In genomic region chr5:33435893-33436490, GRCh38 we compare ENCODE assay signal across 8 cellular contexts. TPM values are rescaled to one million over a fixed set of nuclear protein-coding genes. Genes with fewer than 3 reads are reported as not detected.
DNase-seq lines count a peak whose midpoint lies in the region; ATAC-seq, FAIRE-seq and TF ChIP-seq lines count a peak whose summit lies in the region.
"Not testable (repeated sequence)": the region's sequence is repeated elsewhere in the genome, so short reads cannot be mapped to it uniquely, and the experiment has no call there.

No MANE protein-coding gene starts in this region.

- peak; percentile 83 for FAIRE-seq in GM12891 (lab: Jason Lieb, UNC)

- not testable (repeated sequence) for H3K36me3 Mint-ChIP-seq in osteocyte (ENCODE audit: unreplicated experiment)

- not testable (repeated sequence) for H3K4me1 Mint-ChIP-seq in osteocyte (ENCODE audit: unreplicated experiment)

- not testable (repeated sequence) for TF ChIP-seq POLR2A in GM12891 (IDR thresholded peaks at IDR 0.05; ENCODE audit: low read depth, low read length); NB4 (IDR thresholded peaks at IDR 0.05; ENCODE audit: extremely low read depth, insufficient read length)

- H3K4me3 ChIP-seq in NB4 (ENCODE audit: low read depth, low read length); SJSA1; upper lobe of right lung: not testable (repeated sequence)

- H3K4me3 Mint-ChIP-seq in osteocyte (ENCODE audit: unreplicated experiment): not testable (repeated sequence)

- peak; percentile 47 for ATAC-seq in HG02678 (IDR thresholded peaks at IDR 0.05; ENCODE audit: unreplicated experiment)
- ATAC-seq in upper lobe of right lung: peak; percentile 73

- DNase-seq in GM12891 (ENCODE audit: insufficient read length, low spot score) (peak; percentile 24), NB4 (ENCODE audit: low read depth) (peak; percentile 78), SJSA1 (ENCODE audit: low read depth in 1 of 2, low spot score in 2 of 2) (peak; percentile 15 to 46), foreskin melanocyte (peak; percentile 53)
- peak; percentile 84 for DNase-seq in activated effector memory CD4-positive, alpha-beta T cell treated with anti-CD3 and anti-CD28 coated beads, Interleukin-2, amount 50 U/mL, for 16 hours
- not testable (repeated sequence) for DNase-seq in osteocyte (ENCODE audit: extremely low spot score, unreplicated experiment); upper lobe of right lung

- H3K27me3 Mint-ChIP-seq in osteocyte (ENCODE audit: unreplicated experiment): not testable (repeated sequence)

- not testable (repeated sequence) for H3K4me1 ChIP-seq in SJSA1 (replicated peaks); upper lobe of right lung

- not testable (repeated sequence) for H3K9me3 Mint-ChIP-seq in osteocyte (ENCODE audit: unreplicated experiment)

- H3K9me3 ChIP-seq in SJSA1 (replicated peaks); upper lobe of right lung: not testable (repeated sequence)

- intact Hi-C loops in upper lobe of right lung (cut with DNase I): loop anchor here (5.0 kb wide), 1 partner anchor 501 kb away; the partner anchor contains the start of gene RXFP3

- not testable (repeated sequence) for H3K27ac Mint-ChIP-seq in osteocyte (ENCODE audit: unreplicated experiment)

- H3K27me3 ChIP-seq in SJSA1 (replicated peaks); upper lobe of right lung: not testable (repeated sequence)

- H3K36me3 ChIP-seq in SJSA1, upper lobe of right lung: not testable (repeated sequence)

- peak; percentile 84 for TF ChIP-seq CTCF in NB4 (IDR thresholded peaks at IDR 0.05; ENCODE audit: low read depth, low read length)
- TF ChIP-seq CTCF in osteocyte (IDR thresholded peaks at IDR 0.05): peak; percentile 87
- peak; percentile 83 for TF ChIP-seq CTCF in upper lobe of right lung (IDR thresholded peaks at IDR 0.05)

- H3K27ac ChIP-seq in SJSA1, upper lobe of right lung: not testable (repeated sequence)

RNA-seq across cellular contexts. Expression of gene TARS1, which starts 4.8 kb away (rescaled TPM):
- 127 TPM for polyA plus RNA-seq in GM12891 (2012; ENCODE audit: low read depth, missing spikeins)
- 117 and 163 TPM in 2 replicates for total RNA-seq in SJSA1 (2014; rRNA removed; shearing (Covaris generic))
- total RNA-seq in osteocyte: 237 and 246 TPM in 2 replicates
- 92.5 TPM for total RNA-seq in upper lobe of right lung
